In the genomic region with DNA sequence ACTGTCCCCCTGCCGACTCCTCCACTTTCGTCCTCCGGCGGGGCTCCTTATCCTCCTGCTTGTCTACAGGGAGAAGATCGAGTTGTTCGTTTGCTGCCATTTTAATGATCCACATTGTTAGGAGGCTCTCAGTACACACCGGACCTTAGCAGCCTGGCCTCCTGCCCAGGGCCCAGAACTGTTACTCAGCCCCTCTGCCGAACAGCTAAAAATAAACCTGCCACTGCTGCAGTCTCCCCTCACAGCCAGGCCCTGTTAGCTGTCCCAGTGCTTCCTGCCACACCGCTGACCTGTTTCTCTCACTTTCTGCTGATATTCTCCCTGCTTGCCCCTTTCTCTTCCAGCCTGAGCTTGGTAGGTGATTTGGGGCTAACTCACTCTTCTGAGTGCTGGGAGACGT, we compare ENCODE assay signal across 8 cellular contexts. TPM values are rescaled to one million over a fixed set of nuclear protein-coding genes. Genes with fewer than 3 reads are reported as not detected.
DNase-seq lines count a peak whose midpoint lies in the region; ATAC-seq and TF ChIP-seq lines count a peak whose summit lies in the region.

No MANE protein-coding gene starts in this region.

- H3K9me3 ChIP-seq in cardiac muscle cell (ENCODE audit: low read depth) (no peaks in the 10 kb centered on the region), psoas muscle (no peaks in the 10 kb centered on the region)

- WGBS in psoas muscle, 3 donors = 7 to 19% (median 9%) methylated on average over 10 of the region's 10 CpGs

- peaks cover 29% of the 10 kb centered on the region for H3K36me3 Mint-ChIP-seq in activated naive CD8-positive, alpha-beta T cell treated with anti-CD3 and anti-CD28 coated beads, Interleukin-2, amount 50 U/mL, for 24 hours (ENCODE audit: low read depth)
- peaks cover 5% of the 10 kb centered on the region for H3K36me3 Mint-ChIP-seq in Calu3 (ENCODE audit: insufficient read depth, unreplicated experiment)

- ATAC-seq in activated naive CD8-positive, alpha-beta T cell treated with anti-CD3 and anti-CD28 coated beads, Interleukin-2, amount 50 U/mL, for 24 hours = no peak
- ATAC-seq in psoas muscle (peak; percentile 80 to 88 (median 84)), HG02938 (IDR thresholded peaks at IDR 0.05; ENCODE audit: unreplicated experiment) (no peak), HG02852 (IDR thresholded peaks at IDR 0.05; ENCODE audit: unreplicated experiment) (no peak)

- peaks cover 78% of the 10 kb centered on the region for H3K4me1 Mint-ChIP-seq in activated naive CD8-positive, alpha-beta T cell treated with anti-CD3 and anti-CD28 coated beads, Interleukin-2, amount 50 U/mL, for 24 hours
- H3K4me1 Mint-ChIP-seq in Calu3 (ENCODE audit: low read depth, unreplicated experiment) = peaks cover 78% of the 10 kb centered on the region

- H3K27ac Mint-ChIP-seq in activated naive CD8-positive, alpha-beta T cell treated with anti-CD3 and anti-CD28 coated beads, Interleukin-2, amount 50 U/mL, for 24 hours = peak overlapping the region; percentile 69
- no peak overlapping the region for H3K27ac Mint-ChIP-seq in Calu3 (ENCODE audit: unreplicated experiment)

- BruUV-seq in Calu3 (replicated peaks; lab: Mats Ljungman, UMichigan) = no TSS peak

- TF ChIP-seq CTCF in cardiac muscle cell (IDR thresholded peaks at IDR 0.05; ENCODE audit: low read depth, low read length) (no peak), psoas muscle (IDR thresholded peaks at IDR 0.05) (no peak), GM10266 (IDR thresholded peaks at IDR 0.05; ENCODE audit: control insufficient read depth, insufficient read depth, low read depth, missing control alignments) (no peak), Calu3 (IDR thresholded peaks at IDR 0.05; ENCODE audit: unreplicated experiment) (no peak)

- DNase-seq in Daoy (ENCODE audit: low read depth) (peak; percentile 74), cardiac muscle cell (ENCODE audit: low read depth in 1 of 2, low spot score in 1 of 2) (peak; percentile 79 to 84), psoas muscle (peak; percentile 87 to 94), GM10266 (ENCODE audit: extremely low spot score) (no peak), Calu3 (no peak)
- no peak for DNase-seq in activated naive CD8-positive, alpha-beta T cell treated with anti-CD3 and anti-CD28 coated beads, Interleukin-2, amount 50 U/mL, for 24 hours

- intact Hi-C loops in psoas muscle (cut with DNase I) = no loop called here
- intact Hi-C loops in Calu3 (cut with micrococcal nuclease; ENCODE audit: unreplicated experiment) = no loop called here

- H3K9me3 Mint-ChIP-seq in activated naive CD8-positive, alpha-beta T cell treated with anti-CD3 and anti-CD28 coated beads, Interleukin-2, amount 50 U/mL, for 24 hours = no peaks in the 10 kb centered on the region
- no peaks in the 10 kb centered on the region for H3K9me3 Mint-ChIP-seq in Calu3 (ENCODE audit: low read depth, unreplicated experiment)

- H3K4me3 Mint-ChIP-seq in activated naive CD8-positive, alpha-beta T cell treated with anti-CD3 and anti-CD28 coated beads, Interleukin-2, amount 50 U/mL, for 24 hours = peak overlapping the region; percentile 13
- H3K4me3 Mint-ChIP-seq in Calu3 (ENCODE audit: low read depth, unreplicated experiment) = no peak overlapping the region

- CTCF ChIA-PET in Calu3 (lab: Charles Lee) = no interaction called here

- H3K36me3 ChIP-seq in cardiac muscle cell (no peaks in the 10 kb centered on the region), psoas muscle (ENCODE audit: insufficient read depth in 1 of 2, low read depth in 1 of 2) (peaks cover 0 to 15% of the 10 kb centered on the region in 2 donors)

- no peaks in the 10 kb centered on the region for H3K27me3 ChIP-seq in cardiac muscle cell
- no peaks in the 10 kb centered on the region for H3K27me3 ChIP-seq in psoas muscle (ENCODE audit: insufficient read depth in 3 of 3, low read length in 2 of 3)

- no peaks in the 10 kb centered on the region for H3K27me3 Mint-ChIP-seq in activated naive CD8-positive, alpha-beta T cell treated with anti-CD3 and anti-CD28 coated beads, Interleukin-2, amount 50 U/mL, for 24 hours
- H3K27me3 Mint-ChIP-seq in Calu3 (ENCODE audit: unreplicated experiment) = no peaks in the 10 kb centered on the region

- H3K4me3 ChIP-seq in cardiac muscle cell = peak overlapping the region; percentile 5
- peak overlapping the region; percentile 52 for H3K4me3 ChIP-seq in psoas muscle

- H3K4me1 ChIP-seq in cardiac muscle cell (ENCODE audit: low read depth) = peaks cover 90% of the 10 kb centered on the region
- peaks cover 100% of the 10 kb centered on the region for H3K4me1 ChIP-seq in psoas muscle

- H3K27ac ChIP-seq in cardiac muscle cell = peak overlapping the region; percentile 98
- peak overlapping the region; percentile 98 for H3K27ac ChIP-seq in psoas muscle

RNA-seq across cellular contexts. Expression of a gene that starts 8.3 kb away (rescaled TPM):
- 28.8 and 32.0 TPM in 2 replicates for total RNA-seq in Daoy (2014; rRNA removed; shearing (Covaris generic))
- total RNA-seq in cardiac muscle cell = 99.4 and 117 TPM in 2 replicates
- 31.4 and 37.1 TPM in 2 replicates for polyA plus RNA-seq in cardiac muscle cell
- 100 to 1,000 TPM in 3 of 4 donors, 10 to 100 TPM in 1; 89.4 to 198 (median 167) TPM for total RNA-seq in psoas muscle
- 100 to 1,000 TPM; 108 to 191 (median 112) TPM for polyA plus RNA-seq in psoas muscle
- total RNA-seq in Calu3 (2022) = 93.7 and 96.2 TPM in 2 replicates

RNA-seq across cellular contexts. Expression of a gene that starts 57.7 kb away (rescaled TPM):
- total RNA-seq in Daoy (2014; rRNA removed; shearing (Covaris generic)) = 15.8 and 16.9 TPM in 2 replicates
- 14.1 and 21.2 TPM in 2 replicates for total RNA-seq in cardiac muscle cell
- polyA plus RNA-seq in cardiac muscle cell = 8.4 and 16.6 TPM in 2 replicates
- 1 to 10 TPM in 3 of 4 donors, under 1 TPM in 1; 0.57 to 2.0 (median 1.4) TPM for total RNA-seq in psoas muscle
- polyA plus RNA-seq in psoas muscle = 1 to 10 TPM in 2 of 3 donors, under 1 TPM in 1; 0.25 to 1.2 (median 1.0) TPM
- total RNA-seq in Calu3 (2022) = 7.6 and 8.0 TPM in 2 replicates

Comparison
In these comparisons a context has a peak if more than half of its experiments do, and no peak if none do; other contexts are left out.
1. DNase-seq: peak in Daoy (single experiment), cardiac muscle cell (2 of 2) and psoas muscle (2 of 2); none in activated naive CD8-positive, alpha-beta T cell treated with anti-CD3 and anti-CD28 coated beads, Interleukin-2, amount 50 U/mL, for 24 hours (single experiment), GM10266 (single experiment) and Calu3 (single experiment).
2. ATAC-seq: peak in psoas muscle (4 of 4); none in activated naive CD8-positive, alpha-beta T cell treated with anti-CD3 and anti-CD28 coated beads, Interleukin-2, amount 50 U/mL, for 24 hours (single experiment), HG02938 (single experiment) and HG02852 (single experiment).